9 cellular contexts compared by ENCODE assay signal in genomic region chr20:38460040-38460623, GRCh38. TPM values are rescaled to one million over a fixed set of nuclear protein-coding genes. Genes with fewer than 3 reads are reported as not detected.
A peak's percentile ranks its signal among the peaks of the same experiment; 100 is the strongest.
DNase-seq lines count a peak whose midpoint lies in the region; ATAC-seq and TF ChIP-seq lines count a peak whose summit lies in the region.
"Had no signal": no experiment of that assay in that cellular context is flagged by ENCODE, and none has a peak within 500 bp of the region (broad histone marks: within the 10 kb centered on the region; RNA-seq: fewer than 3 reads in every experiment).

No MANE protein-coding gene starts in this region.

- H3K4me1 ChIP-seq in uterus, result no peaks in the 10 kb centered on the region

- H3K4me3 Mint-ChIP-seq in glutamatergic neuron (ENCODE audit: unreplicated experiment), result peak overlapping the region; percentile 38
- H3K4me3 Mint-ChIP-seq in activated CD8-positive, alpha-beta T cell treated with anti-CD3 and anti-CD28 coated beads, Interleukin-2, amount 10 ng/mL, durations not matched to agents 7 days and 5 days, result no peak overlapping the region
- H3K4me3 Mint-ChIP-seq: CD4-positive, CD25-positive, alpha-beta regulatory T cell had no signal

- peaks cover 5% of the 10 kb centered on the region for H3K27me3 Mint-ChIP-seq in glutamatergic neuron (ENCODE audit: unreplicated experiment)
- H3K27me3 Mint-ChIP-seq in activated CD8-positive, alpha-beta T cell treated with anti-CD3 and anti-CD28 coated beads, Interleukin-2, amount 10 ng/mL, durations not matched to agents 7 days and 5 days (ENCODE audit: low read depth), result peaks cover 6% of the 10 kb centered on the region

- H3K27me3 ChIP-seq in uterus, result no peaks in the 10 kb centered on the region

- H3K36me3 Mint-ChIP-seq in glutamatergic neuron (ENCODE audit: unreplicated experiment), result no peaks in the 10 kb centered on the region
- H3K36me3 Mint-ChIP-seq in activated CD8-positive, alpha-beta T cell treated with anti-CD3 and anti-CD28 coated beads, Interleukin-2, amount 10 ng/mL, durations not matched to agents 7 days and 5 days (ENCODE audit: low read depth), result no peaks in the 10 kb centered on the region
- H3K36me3 Mint-ChIP-seq: CD4-positive, CD25-positive, alpha-beta regulatory T cell had no signal

- POLR2A ChIA-PET in RWPE1 (lab: Yijun Ruan, JAX; ENCODE audit: low non-redundant PET), result interaction anchor here (0.6 to 0.7 kb wide), 2 partner anchors 39 to 41 kb away, joined by 6 to 10 read pairs; no protein-coding TSS in a partner anchor
- POLR2A ChIA-PET in activated CD8-positive, alpha-beta T cell treated with anti-CD3 and anti-CD28 coated beads, Interleukin-2, amount 10 ng/mL, durations not matched to agents 7 days and 5 days (lab: Charles Lee), result no interaction called here

- peaks cover 5% of the 10 kb centered on the region for H3K9me3 Mint-ChIP-seq in glutamatergic neuron (ENCODE audit: unreplicated experiment)
- H3K9me3 Mint-ChIP-seq in activated CD8-positive, alpha-beta T cell treated with anti-CD3 and anti-CD28 coated beads, Interleukin-2, amount 10 ng/mL, durations not matched to agents 7 days and 5 days (ENCODE audit: insufficient read depth), result no peaks in the 10 kb centered on the region
- H3K9me3 Mint-ChIP-seq: CD4-positive, CD25-positive, alpha-beta regulatory T cell had no signal

- CTCF ChIA-PET in RWPE1 (lab: Yijun Ruan, JAX), result interaction anchor here (0.6 kb wide), 1 partner anchor 145 kb away, joined by 3 read pairs; no protein-coding TSS in a partner anchor
- CTCF ChIA-PET in activated CD8-positive, alpha-beta T cell treated with anti-CD3 and anti-CD28 coated beads, Interleukin-2, amount 10 ng/mL, durations not matched to agents 7 days and 5 days (lab: Charles Lee), result no interaction called here

- H3K9me3 ChIP-seq in uterus, result no peaks in the 10 kb centered on the region

- no peak overlapping the region for H3K4me3 ChIP-seq in uterus

- H3K27ac ChIP-seq in 22Rv1, result peak overlapping the region; percentile 53
- peak overlapping the region; percentile 29; the same call in 1 of the 2 replicates for H3K27ac ChIP-seq in RWPE1
- H3K27ac ChIP-seq in uterus, result no peak overlapping the region

- no peak for ATAC-seq in HG03095 (IDR thresholded peaks at IDR 0.05; ENCODE audit: unreplicated experiment)
- ATAC-seq in activated CD8-positive, alpha-beta T cell treated with anti-CD3 and anti-CD28 coated beads, Interleukin-2, amount 10 ng/mL, durations not matched to agents 7 days and 5 days, result no peak
- ATAC-seq in HG02759 (IDR thresholded peaks at IDR 0.05; ENCODE audit: unreplicated experiment), result no peak

- H3K27ac Mint-ChIP-seq in glutamatergic neuron (ENCODE audit: unreplicated experiment), result peak overlapping the region; percentile 95
- no peak overlapping the region for H3K27ac Mint-ChIP-seq in activated CD8-positive, alpha-beta T cell treated with anti-CD3 and anti-CD28 coated beads, Interleukin-2, amount 10 ng/mL, durations not matched to agents 7 days and 5 days
- H3K27ac Mint-ChIP-seq: CD4-positive, CD25-positive, alpha-beta regulatory T cell had no signal

- peak; percentile 54 for DNase-seq in HuH-7 (ENCODE audit: low spot score)
- peak; percentile 94 for DNase-seq in RWPE1 (ENCODE audit: low spot score)
- DNase-seq in glutamatergic neuron, result no peak
- no peak for DNase-seq in uterus
- no peak for DNase-seq in activated CD8-positive, alpha-beta T cell treated with anti-CD3 and anti-CD28 coated beads, Interleukin-2, amount 10 ng/mL, durations not matched to agents 7 days and 5 days
- DNase-seq: CD4-positive, CD25-positive, alpha-beta regulatory T cell had no signal

- no peaks in the 10 kb centered on the region for H3K36me3 ChIP-seq in uterus

- peaks cover 1% of the 10 kb centered on the region for H3K4me1 Mint-ChIP-seq in glutamatergic neuron (ENCODE audit: low read depth, unreplicated experiment)
- H3K4me1 Mint-ChIP-seq in activated CD8-positive, alpha-beta T cell treated with anti-CD3 and anti-CD28 coated beads, Interleukin-2, amount 10 ng/mL, durations not matched to agents 7 days and 5 days (ENCODE audit: low read depth), result no peaks in the 10 kb centered on the region
- H3K4me1 Mint-ChIP-seq: CD4-positive, CD25-positive, alpha-beta regulatory T cell had no signal

- intact Hi-C loops in uterus (cut with DNase I; ENCODE audit: low total_unique reads), result no loop called here

- TF ChIP-seq POLR2A in uterus (IDR thresholded peaks at IDR 0.05), result no peak

- no peak for TF ChIP-seq CTCF in 22Rv1 (IDR thresholded peaks at IDR 0.05)
- no peak for TF ChIP-seq CTCF in RWPE1 (conservative IDR thresholded peaks at IDR 0.05; ENCODE audit: low read depth)
- no peak for TF ChIP-seq CTCF in glutamatergic neuron (IDR thresholded peaks at IDR 0.05; ENCODE audit: partially characterized antibody, unreplicated experiment)
- no peak for TF ChIP-seq CTCF in uterus (IDR thresholded peaks at IDR 0.05)

RNA-seq across cellular contexts. Expression of gene RALGAPB, which starts 12.5 kb away (rescaled TPM):
- total RNA-seq in glutamatergic neuron (ENCODE audit: unreplicated experiment) (54.6 TPM), uterus (10 to 100 TPM; 27.4 to 57.0 (median 39.9) TPM)
- 10 to 100 TPM; 29.5 to 29.6 TPM for total RNA-seq in activated CD8-positive, alpha-beta T cell treated with anti-CD3 and anti-CD28 coated beads, Interleukin-2, amount 10 ng/mL, durations not matched to agents 7 days and 5 days

RNA-seq across cellular contexts. Expression of gene SNHG17, which starts 25.0 kb away (rescaled TPM):
- total RNA-seq in glutamatergic neuron (ENCODE audit: unreplicated experiment) (33.0 TPM), uterus (10 to 100 TPM in 1 of 4 donors, 1 to 10 TPM in 2, under 1 TPM in 1; 0.59 to 58.9 (median 9.3) TPM)
- 10 to 100 TPM; 69.6 to 77.8 TPM for total RNA-seq in activated CD8-positive, alpha-beta T cell treated with anti-CD3 and anti-CD28 coated beads, Interleukin-2, amount 10 ng/mL, durations not matched to agents 7 days and 5 days

Comparison
In these comparisons a context has a peak if more than half of its experiments do, and no peak if none do; other contexts are left out.
1. H3K27ac ChIP-seq: peak in 22Rv1 (single experiment) and RWPE1 (single experiment); none in uterus (0 of 2).
2. DNase-seq: peak in HuH-7 (single experiment) and RWPE1 (single experiment); none in glutamatergic neuron (single experiment), uterus (0 of 2) and activated CD8-positive, alpha-beta T cell treated with anti-CD3 and anti-CD28 coated beads, Interleukin-2, amount 10 ng/mL, durations not matched to agents 7 days and 5 days (single experiment).